In the genomic region with DNA sequence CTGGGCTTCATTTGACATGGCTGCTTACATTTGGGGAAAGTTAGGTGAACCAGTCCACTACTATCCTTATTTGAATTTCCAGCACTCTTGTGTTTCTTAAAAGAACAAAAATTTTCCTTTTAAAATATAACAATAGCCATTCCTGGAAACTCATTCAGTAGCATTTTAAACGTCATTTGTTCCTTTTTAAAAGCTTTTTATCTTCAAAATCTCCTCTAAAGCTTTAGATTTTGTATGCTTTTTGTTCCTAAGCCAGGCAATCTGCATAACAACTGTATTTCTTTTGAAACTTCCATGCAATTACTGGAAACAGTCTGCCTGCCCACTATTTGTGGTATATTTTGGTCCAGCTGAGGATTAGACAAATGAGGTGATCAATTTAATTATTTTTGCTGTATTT, we compare ENCODE assay signal across 28 cellular contexts.
"Had no signal": no experiment of that assay in that cellular context is flagged by ENCODE, and none has a peak within 500 bp of the region (broad histone marks: within the 10 kb centered on the region; RNA-seq: fewer than 3 reads in every experiment).

No MANE protein-coding gene starts in this region.

- H3K36me3 ChIP-seq: adrenal gland, ascending aorta, brain microvascular endothelial cell, breast epithelium, cardiac muscle cell had no signal

- H3K27me3 ChIP-seq: adrenal gland, ascending aorta, body of pancreas, brain microvascular endothelial cell, breast epithelium, cardiac muscle cell had no signal

- DNase-seq: activated effector memory CD4-positive, alpha-beta T cell treated with anti-CD3 and anti-CD28 coated beads, Interleukin-2, amount 50 U/mL, for 16 hours; activated effector memory CD4-positive, alpha-beta T cell treated with Interleukin-2 at 50 U/mL for 16 hours; activated gamma-delta T cell; activated gamma-delta T cell treated with Interleukin-2 at 50 U/mL for 16 hours; activated naive CD4-positive, alpha-beta T cell; activated naive CD4-positive, alpha-beta T cell treated with anti-CD3 and anti-CD28 coated beads for 36 hours; activated naive CD4-positive, alpha-beta T cell treated with anti-CD3 and anti-CD28 coated beads, Interleukin-2, amount 10 ng/mL, durations not matched to agents 7 days and 5 days; activated naive CD4-positive, alpha-beta T cell treated with anti-CD3 and anti-CD28 coated beads, Interleukin-2, amount 50 U/mL, for 16 hours; activated naive CD4-positive, alpha-beta T cell treated with Interleukin-2 at 50 U/mL for 16 hours; activated naive CD8-positive, alpha-beta T cell treated with anti-CD3 and anti-CD28 coated beads for 36 hours; activated naive CD8-positive, alpha-beta T cell treated with anti-CD3 and anti-CD28 coated beads, Interleukin-2, amount 10 ng/mL, durations not matched to agents 7 days and 5 days; activated T-cell treated with anti-CD3 and anti-CD28 coated beads, Interleukin-2, amount 50 U/mL, for 24 hours; activated T-cell treated with anti-CD3 and anti-CD28 coated beads, Interleukin-2, amount 50 U/mL, for 4 hours; activated T-cell treated with anti-CD3 and anti-CD28 coated beads, Interleukin-2, amount 50 U/mL, for 48 hours; activated T-cell treated with anti-CD3 and anti-CD28 coated beads, Interleukin-2, amount 50 U/mL, for 72 hours; adrenal gland; amniotic stem cell; amygdala; anterior cingulate cortex; aorta; body of pancreas; brain microvascular endothelial cell; caudate nucleus; central memory CD4-positive, alpha-beta T cell; cerebellar nuclear complex had no signal

- H3K4me3 ChIP-seq: adrenal gland, ascending aorta, body of pancreas, breast epithelium, cardiac muscle cell had no signal

- H3K9me3 ChIP-seq: body of pancreas had no signal

- H3K4me1 ChIP-seq: adrenal gland, ascending aorta, body of pancreas, breast epithelium had no signal
